ENCODE assay signal across 8 cellular contexts in genomic region chr13:30615851-30616311, GRCh38. TPM values are rescaled to one million over a fixed set of nuclear protein-coding genes. Genes with fewer than 3 reads are reported as not detected.
A peak's percentile ranks its signal among the peaks of the same experiment; 100 is the strongest.
DNase-seq lines count a peak whose midpoint lies in the region; TF ChIP-seq lines count a peak whose summit lies in the region.

No MANE protein-coding gene starts in this region.

- H3K9me3 Mint-ChIP-seq in type B pancreatic cell = no peaks in the 10 kb centered on the region

- no peak overlapping the region for H3K4me3 Mint-ChIP-seq in type B pancreatic cell

- H3K9ac ChIP-seq in SU-DHL-6 (ENCODE audit: low read length) = peak overlapping the region; percentile 87

- H3K27me3 ChIP-seq in A673 (replicated peaks; ENCODE audit: insufficient read depth, low read depth, low read length, poor library complexity) (no peaks in the 10 kb centered on the region), H7 (ENCODE audit: control insufficient read depth, insufficient read depth, low read length) (no peaks in the 10 kb centered on the region), SU-DHL-6 (ENCODE audit: low read length) (no peaks in the 10 kb centered on the region), hepatocyte (no peaks in the 10 kb centered on the region), suprapubic skin (no peaks in the 10 kb centered on the region)

- H3K9me3 ChIP-seq in A673 (ENCODE audit: low read depth, low read length, poor library complexity, severe bottlenecking) = no peaks in the 10 kb centered on the region
- H3K9me3 ChIP-seq in SU-DHL-6 (ENCODE audit: insufficient read depth, low read length) = no peaks in the 10 kb centered on the region
- no peaks in the 10 kb centered on the region for H3K9me3 ChIP-seq in hepatocyte (ENCODE audit: low read depth)
- no peaks in the 10 kb centered on the region for H3K9me3 ChIP-seq in suprapubic skin

- H3K36me3 ChIP-seq in A673 (ENCODE audit: insufficient read depth, low read length, poor library complexity, severe bottlenecking) = no peaks in the 10 kb centered on the region
- no peaks in the 10 kb centered on the region for H3K36me3 ChIP-seq in H7 (replicated peaks; ENCODE audit: control insufficient read depth, insufficient read depth, low read length)
- H3K36me3 ChIP-seq in SU-DHL-6 (ENCODE audit: low read length) = no peaks in the 10 kb centered on the region
- no peaks in the 10 kb centered on the region for H3K36me3 ChIP-seq in hepatocyte (replicated peaks; ENCODE audit: insufficient read depth, low read depth)
- H3K36me3 ChIP-seq in suprapubic skin = no peaks in the 10 kb centered on the region

- H3K4me3 ChIP-seq in A673 (ENCODE audit: low read depth, low read length, poor library complexity, severe bottlenecking) (peak overlapping the region; percentile 82), H7 (ENCODE audit: insufficient read depth, low read depth, low read length) (peak overlapping the region; percentile 8; the same call in 1 of the 2 replicates), SU-DHL-6 (ENCODE audit: insufficient read depth, low read length, poor library complexity, severe bottlenecking) (peak overlapping the region; percentile 79), hepatocyte (peak overlapping the region; percentile 34), suprapubic skin (peak overlapping the region; percentile 89)

- H3K27ac ChIP-seq in A673 (ENCODE audit: low read depth, low read length, poor library complexity, severe bottlenecking) = peak overlapping the region; percentile 99
- peak overlapping the region; percentile 88 for H3K27ac ChIP-seq in SU-DHL-6 (ENCODE audit: low read depth, low read length)
- H3K27ac ChIP-seq in hepatocyte = peak overlapping the region; percentile 99
- H3K27ac ChIP-seq in suprapubic skin = peak overlapping the region; percentile 100

- 14% methylated on average over 7 of the region's 7 CpGs for WGBS in hepatocyte (ENCODE audit: low lambda C conversion rate, missing lambda C conversion rate)
- WGBS in suprapubic skin = under 1% methylated on average over 7 of the region's 7 CpGs

- CTCF ChIA-PET in A673 (lab: Charles Lee) = no interaction called here

- H3K4me1 ChIP-seq in A673 (ENCODE audit: insufficient read depth, low read length, poor library complexity, severe bottlenecking) = peaks cover 7% of the 10 kb centered on the region
- H3K4me1 ChIP-seq in hepatocyte (ENCODE audit: insufficient read depth) = peaks cover 13% of the 10 kb centered on the region
- H3K4me1 ChIP-seq in suprapubic skin = peaks cover 35% of the 10 kb centered on the region

- DNase-seq in A673 (ENCODE audit: low spot score) (peak; percentile 65), H7 (no peak), hepatocyte (ENCODE audit: low spot score) (peak; percentile 56), suprapubic skin (ENCODE audit: low spot score in 2 of 2) (no peak), HPDE6-E6E7 (ENCODE audit: extremely low spot score) (no peak), islet precursor cell (no peak), type B pancreatic cell (ENCODE audit: extremely low spot score, unreplicated experiment) (no peak)

- no peak for TF ChIP-seq EP300 in suprapubic skin (IDR thresholded peaks at IDR 0.05)

- TF ChIP-seq POLR2A in suprapubic skin (IDR thresholded peaks at IDR 0.05) = no peak

- no TSS peak for BruUV-seq in A673 (replicated peaks; lab: Mats Ljungman, UMichigan)

- intact Hi-C loops in A673 (cut with micrococcal nuclease; ENCODE audit: unreplicated experiment) = loop anchor here (10.0 kb wide), 1 partner anchor 399 kb away; no protein-coding TSS in a partner anchor

- H2AFZ ChIP-seq in SU-DHL-6 (ENCODE audit: low read depth, low read length, severe bottlenecking) = peak overlapping the region; percentile 6
- peak overlapping the region; percentile 6 for H2AFZ ChIP-seq in hepatocyte

- H3K27me3 Mint-ChIP-seq in type B pancreatic cell = no peaks in the 10 kb centered on the region

- POLR2A ChIA-PET in A673 (lab: Charles Lee; ENCODE audit: low non-redundant PET) = interaction anchor here (0.6 to 1.0 kb wide), 3 partner anchors 34 to 484 kb away, joined by 3 to 26 read pairs (median 4); no protein-coding TSS in a partner anchor

- H3K9me2 ChIP-seq in SU-DHL-6 (replicated peaks; ENCODE audit: insufficient read depth, low read length) = no peaks in the 10 kb centered on the region
- H3K9me2 ChIP-seq in hepatocyte (replicated peaks; ENCODE audit: insufficient read depth) = no peaks in the 10 kb centered on the region

- H3K4me2 ChIP-seq in SU-DHL-6 (ENCODE audit: low read depth, low read length, poor library complexity, severe bottlenecking) (peak overlapping the region; percentile 93), hepatocyte (peak overlapping the region; percentile 77)

- peaks cover 6% of the 10 kb centered on the region; the same call in 1 of the 2 replicates for H3F3A ChIP-seq in SU-DHL-6 (ENCODE audit: insufficient read depth)

- TF ChIP-seq CTCF in A673 (conservative IDR thresholded peaks at IDR 0.05; ENCODE audit: low read depth, low read length) (no peak), SU-DHL-6 (IDR thresholded peaks at IDR 0.05; ENCODE audit: insufficient read depth, low read length, poor library complexity, severe bottlenecking) (no peak), hepatocyte (IDR thresholded peaks at IDR 0.05; ENCODE audit: poor library complexity) (no peak), suprapubic skin (IDR thresholded peaks at IDR 0.05) (no peak), type B pancreatic cell (conservative IDR thresholded peaks at IDR 0.05) (no peak)

- peaks cover 11% of the 10 kb centered on the region for H3K4me1 Mint-ChIP-seq in type B pancreatic cell (ENCODE audit: unreplicated experiment)

- peaks cover 4% of the 10 kb centered on the region for H3K36me3 Mint-ChIP-seq in type B pancreatic cell

- H3K79me2 ChIP-seq in SU-DHL-6 (ENCODE audit: insufficient read depth, low read length) (peaks cover 55% of the 10 kb centered on the region), hepatocyte (peaks cover 69% of the 10 kb centered on the region)

- H4K20me1 ChIP-seq in SU-DHL-6 (ENCODE audit: low read depth, low read length) (peaks cover 19% of the 10 kb centered on the region; the same call in 1 of the 2 replicates), hepatocyte (ENCODE audit: insufficient read depth, poor library complexity, severe bottlenecking) (no peaks in the 10 kb centered on the region)

- no peak overlapping the region for H3K27ac Mint-ChIP-seq in type B pancreatic cell

RNA-seq across cellular contexts. Expression of gene USPL1, which starts 1.8 kb away (rescaled TPM):
- 22.8 and 28.5 TPM in 2 replicates for total RNA-seq in A673 (2021)
- 13.0 and 17.0 TPM in 2 replicates for total RNA-seq in H7 (2014; rRNA removed; shearing (Covaris generic))
- total RNA-seq in hepatocyte = 22.0 and 26.4 TPM in 2 replicates
- 9.5 and 9.7 TPM in 2 replicates for polyA plus RNA-seq in hepatocyte
- total RNA-seq in suprapubic skin = 10 to 100 TPM; 14.4 to 28.4 (median 21.8) TPM
- 13.8 and 19.7 TPM in 2 replicates for total RNA-seq in type B pancreatic cell (ENCODE audit: low replicate concordance)

Comparison
In these comparisons a context has a peak if more than half of its experiments do, and no peak if none do; other contexts are left out.
1. DNase-seq: peak in A673 (single experiment) and hepatocyte (single experiment); none in H7 (single experiment), suprapubic skin (0 of 2), HPDE6-E6E7 (single experiment), islet precursor cell (single experiment) and type B pancreatic cell (single experiment).
2. H3K4me3 ChIP-seq: peak in every context shown above with its lines; median percentile 89 in suprapubic skin; 82 in A673; 79 in SU-DHL-6; 34 in hepatocyte; 8 in H7.
3. Peak in every context shown above with its lines, with median percentiles within 50 percentile points of each other: H3K27ac ChIP-seq.